ENCODE assay signal across 8 cellular contexts in genomic region chr5:11182441-11183080, GRCh38.
DNase-seq lines count a peak whose midpoint lies in the region; ATAC-seq and TF ChIP-seq lines count a peak whose summit lies in the region.

No MANE protein-coding gene starts in this region.

- POLR2A ChIA-PET in CD4-positive, alpha-beta memory T cell (lab: Charles Lee; ENCODE audit: partially characterized antibody): no interaction called here

- H3K36me3 Mint-ChIP-seq in CD4-positive, alpha-beta memory T cell: no peaks in the 10 kb centered on the region
- no peaks in the 10 kb centered on the region for H3K36me3 Mint-ChIP-seq in activated naive CD4-positive, alpha-beta T cell treated with anti-CD3 and anti-CD28 coated beads for 36 hours (ENCODE audit: low read depth)

- no peaks in the 10 kb centered on the region for H3K79me2 ChIP-seq in SU-DHL-6 (ENCODE audit: insufficient read depth, low read length)

- H3K9me2 ChIP-seq in SU-DHL-6 (replicated peaks; ENCODE audit: insufficient read depth, low read length): no peaks in the 10 kb centered on the region

- H3K4me1 Mint-ChIP-seq in CD4-positive, alpha-beta memory T cell: peaks cover 0 to 1% (median 0%) of the 10 kb centered on the region in 4 donors
- peaks cover 6% of the 10 kb centered on the region for H3K4me1 Mint-ChIP-seq in activated naive CD4-positive, alpha-beta T cell treated with anti-CD3 and anti-CD28 coated beads for 36 hours (ENCODE audit: low read depth)

- no peak overlapping the region for H3K4me3 ChIP-seq in heart right ventricle
- no peak overlapping the region for H3K4me3 ChIP-seq in Jurkat, Clone E6-1 (ENCODE audit: low read length)
- no peak overlapping the region for H3K4me3 ChIP-seq in SU-DHL-6 (ENCODE audit: insufficient read depth, low read length, poor library complexity, severe bottlenecking)
- H3K4me3 ChIP-seq in CD4-positive, alpha-beta memory T cell (ENCODE audit: low read length in 2 of 2): no peak overlapping the region

- no peaks in the 10 kb centered on the region for H3F3A ChIP-seq in SU-DHL-6 (ENCODE audit: insufficient read depth)

- H3K4me3 Mint-ChIP-seq in CD4-positive, alpha-beta memory T cell: no peak overlapping the region
- H3K4me3 Mint-ChIP-seq in activated naive CD4-positive, alpha-beta T cell treated with anti-CD3 and anti-CD28 coated beads for 36 hours: no peak overlapping the region

- H4K20me1 ChIP-seq in SU-DHL-6 (ENCODE audit: low read depth, low read length): no peaks in the 10 kb centered on the region

- H3K27ac Mint-ChIP-seq in CD4-positive, alpha-beta memory T cell: no peak overlapping the region
- H3K27ac Mint-ChIP-seq in activated naive CD4-positive, alpha-beta T cell treated with anti-CD3 and anti-CD28 coated beads for 36 hours: no peak overlapping the region

- H3K4me1 ChIP-seq in heart right ventricle: peaks cover 0 to 7% (median 0%) of the 10 kb centered on the region in 9 donors
- no peaks in the 10 kb centered on the region for H3K4me1 ChIP-seq in CD4-positive, alpha-beta memory T cell (ENCODE audit: insufficient read depth, low read length)

- DNase-seq in heart right ventricle: no peak
- no peak for DNase-seq in Right ventricle myocardium inferior (ENCODE audit: missing footprints)
- DNase-seq in Jurkat, Clone E6-1 (ENCODE audit: low read depth, low spot score): peak; percentile 21
- DNase-seq in iPS-NIHi11 (ENCODE audit: low spot score): peak; percentile 60
- no peak for DNase-seq in CD4-positive, alpha-beta memory T cell
- DNase-seq in activated naive CD4-positive, alpha-beta T cell treated with anti-CD3 and anti-CD28 coated beads for 36 hours: no peak
- DNase-seq in activated CD4-positive, alpha-beta T cell treated with anti-CD3 and anti-CD28 coated beads for 1 hour: no peak

- 63 to 64% methylated on average over 3 of the region's 3 CpGs for WGBS in heart right ventricle, 2 donors

- H2AFZ ChIP-seq in SU-DHL-6 (ENCODE audit: low read depth, low read length, severe bottlenecking): no peak overlapping the region

- CTCF ChIA-PET in CD4-positive, alpha-beta memory T cell (lab: Charles Lee; ENCODE audit: partially characterized antibody): no interaction called here
- CTCF ChIA-PET in activated naive CD4-positive, alpha-beta T cell treated with anti-CD3 and anti-CD28 coated beads for 36 hours (lab: Charles Lee): interaction anchor here (1.8 kb wide), 1 partner anchor 194 kb away, joined by 8 read pairs; no protein-coding TSS in a partner anchor

- TF ChIP-seq CTCF in heart right ventricle (IDR thresholded peaks at IDR 0.05) (peak in 8 of 9 donors; percentile 22 to 60 (median 48)), SU-DHL-6 (IDR thresholded peaks at IDR 0.05; ENCODE audit: insufficient read depth, low read length, poor library complexity, severe bottlenecking) (peak; percentile 35)

- H3K27ac ChIP-seq in heart right ventricle (no peak overlapping the region), SU-DHL-6 (ENCODE audit: low read depth, low read length) (no peak overlapping the region)
- no peak overlapping the region for H3K27ac ChIP-seq in CD4-positive, alpha-beta memory T cell (ENCODE audit: low read depth, low read length)

- H3K27me3 ChIP-seq in heart right ventricle (no peaks in the 10 kb centered on the region), SU-DHL-6 (ENCODE audit: low read length) (peaks cover 4% of the 10 kb centered on the region; the same call in 1 of the 2 replicates)
- H3K27me3 ChIP-seq in CD4-positive, alpha-beta memory T cell (ENCODE audit: insufficient read depth, low read length): no peaks in the 10 kb centered on the region

- intact Hi-C loops in heart right ventricle (cut with DNase I) (loop anchor here in 8 of 10 donors (5.0 to 10.0 kb wide), 8 partner anchors 188 to 488 kb away; no protein-coding TSS in a partner anchor), Right ventricle myocardium inferior (cut with DNase I) (loop anchor here (2.0 to 5.0 kb wide), 2 partner anchors 195 to 488 kb away; no protein-coding TSS in a partner anchor)
- intact Hi-C loops in CD4-positive, alpha-beta memory T cell (cut with micrococcal nuclease): loop anchor here (2.0 kb wide), 1 partner anchor 320 kb away; no protein-coding TSS in a partner anchor
- intact Hi-C loops in activated naive CD4-positive, alpha-beta T cell treated with anti-CD3 and anti-CD28 coated beads for 36 hours (cut with micrococcal nuclease): loop anchor here (1.0 to 2.0 kb wide), 3 partner anchors 194 to 487 kb away; no protein-coding TSS in a partner anchor

- H3K9ac ChIP-seq in SU-DHL-6 (ENCODE audit: low read length): no peak overlapping the region

- peaks cover 0 to 6% of the 10 kb centered on the region in 2 donors for H3K27me3 Mint-ChIP-seq in CD4-positive, alpha-beta memory T cell
- peaks cover 2% of the 10 kb centered on the region for H3K27me3 Mint-ChIP-seq in activated naive CD4-positive, alpha-beta T cell treated with anti-CD3 and anti-CD28 coated beads for 36 hours (ENCODE audit: low read depth)

- peak in 2 of 8 donors; percentile 22 to 29 for ATAC-seq in heart right ventricle
- no peak for ATAC-seq in Right ventricle myocardium inferior

- peaks cover 0 to 2% (median 0%) of the 10 kb centered on the region in 8 donors for H3K9me3 Mint-ChIP-seq in CD4-positive, alpha-beta memory T cell
- no peaks in the 10 kb centered on the region for H3K9me3 Mint-ChIP-seq in activated naive CD4-positive, alpha-beta T cell treated with anti-CD3 and anti-CD28 coated beads for 36 hours

- no peaks in the 10 kb centered on the region for H3K36me3 ChIP-seq in heart right ventricle
- no peaks in the 10 kb centered on the region for H3K36me3 ChIP-seq in SU-DHL-6 (ENCODE audit: low read length)
- no peaks in the 10 kb centered on the region for H3K36me3 ChIP-seq in CD4-positive, alpha-beta memory T cell (ENCODE audit: insufficient read depth, low read length)

- H3K4me2 ChIP-seq in SU-DHL-6 (ENCODE audit: low read depth, low read length, poor library complexity, severe bottlenecking): no peak overlapping the region

- H3K9me3 ChIP-seq in heart right ventricle (no peaks in the 10 kb centered on the region), SU-DHL-6 (ENCODE audit: insufficient read depth, low read length) (no peaks in the 10 kb centered on the region)
- no peaks in the 10 kb centered on the region for H3K9me3 ChIP-seq in CD4-positive, alpha-beta memory T cell (ENCODE audit: control insufficient read depth in 1 of 2, low read length in 2 of 2)

Comparison
In these comparisons a context has a peak if more than half of its experiments do, and no peak if none do; other contexts are left out.
1. DNase-seq: peak in Jurkat, Clone E6-1 (single experiment) and iPS-NIHi11 (single experiment); none in heart right ventricle (0 of 2), Right ventricle myocardium inferior (single experiment), CD4-positive, alpha-beta memory T cell (0 of 5), activated naive CD4-positive, alpha-beta T cell treated with anti-CD3 and anti-CD28 coated beads for 36 hours (single experiment) and activated CD4-positive, alpha-beta T cell treated with anti-CD3 and anti-CD28 coated beads for 1 hour (single experiment).